11 cellular contexts compared by ENCODE assay signal in the genomic region with DNA sequence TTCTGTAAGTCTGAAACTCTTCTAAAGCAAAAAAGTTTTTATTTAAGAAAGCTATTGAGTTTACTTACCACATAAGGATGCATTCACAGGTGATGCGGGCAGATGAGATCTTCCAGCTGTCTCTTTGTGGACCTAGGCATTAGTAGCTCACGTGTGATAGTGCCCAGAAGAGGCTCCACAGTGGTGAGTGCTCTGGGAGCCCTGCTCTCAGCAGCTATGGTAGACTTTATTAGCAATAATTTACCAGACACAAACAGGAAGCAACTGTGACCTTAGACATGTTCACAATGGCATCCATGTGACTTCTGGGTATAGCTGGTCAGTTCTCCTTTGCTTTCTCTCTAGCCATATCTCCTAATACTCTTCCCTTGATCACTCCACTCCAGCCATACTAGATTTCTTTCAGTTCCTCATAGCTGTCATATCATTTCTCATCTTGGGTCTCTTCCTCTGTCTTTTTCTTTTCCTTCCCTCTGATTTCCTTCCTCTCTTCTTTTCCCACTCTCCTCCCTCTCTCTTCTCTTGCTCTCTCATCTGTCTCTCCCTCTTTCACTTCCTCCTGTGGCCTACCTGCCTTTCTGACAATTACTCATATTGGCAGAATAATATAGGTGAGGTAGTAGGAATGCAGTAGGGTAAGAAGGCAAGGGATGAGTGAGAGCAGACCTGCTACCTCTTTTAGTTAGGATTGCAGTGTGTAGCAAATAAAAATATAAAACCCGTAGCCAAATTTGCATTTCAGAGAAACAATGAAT.
A peak's percentile ranks its signal among the peaks of the same experiment; 100 is the strongest.
DNase-seq lines count a peak whose midpoint lies in the region; ATAC-seq and TF ChIP-seq lines count a peak whose summit lies in the region.
"Had no signal": no experiment of that assay in that cellular context is flagged by ENCODE, and none has a peak within 500 bp of the region (broad histone marks: within the 10 kb centered on the region; RNA-seq: fewer than 3 reads in every experiment).

No MANE protein-coding gene starts in this region.

- H3K36me3 ChIP-seq in PC-3 (ENCODE audit: low read depth, low read length) (no peaks in the 10 kb centered on the region), SJCRH30 (no peaks in the 10 kb centered on the region)

- no peaks in the 10 kb centered on the region for H3K27me3 Mint-ChIP-seq in T-cell
- H3K27me3 Mint-ChIP-seq in activated naive CD8-positive, alpha-beta T cell treated with anti-CD3 and anti-CD28 coated beads, Interleukin-2, amount 50 U/mL, for 24 hours, result no peaks in the 10 kb centered on the region

- H3K9me3 Mint-ChIP-seq in T-cell, result no peaks in the 10 kb centered on the region
- no peaks in the 10 kb centered on the region for H3K9me3 Mint-ChIP-seq in activated naive CD8-positive, alpha-beta T cell treated with anti-CD3 and anti-CD28 coated beads, Interleukin-2, amount 50 U/mL, for 24 hours
- H3K9me3 Mint-ChIP-seq: activated T-cell treated with anti-CD3 and anti-CD28 coated beads, Interleukin-2, amount 50 U/mL, for 72 hours had no signal

- no peaks in the 10 kb centered on the region for H3K36me3 Mint-ChIP-seq in T-cell
- no peaks in the 10 kb centered on the region for H3K36me3 Mint-ChIP-seq in activated naive CD8-positive, alpha-beta T cell treated with anti-CD3 and anti-CD28 coated beads, Interleukin-2, amount 50 U/mL, for 24 hours (ENCODE audit: low read depth)

- H3K27me3 ChIP-seq in PC-3 (ENCODE audit: low read length), result no peaks in the 10 kb centered on the region
- no peaks in the 10 kb centered on the region; the same call in 1 of the 2 replicates for H3K27me3 ChIP-seq in SJCRH30
- H3K27me3 ChIP-seq: testis had no signal

- H3K4me3 ChIP-seq in PC-3 (ENCODE audit: low read length) (no peak overlapping the region), SJCRH30 (no peak overlapping the region)
- H3K4me3 ChIP-seq: testis had no signal

- CTCF ChIA-PET in PC-3 (lab: Charles Lee), result no interaction called here
- CTCF ChIA-PET in T-cell (lab: Charles Lee), result no interaction called here

- no peak overlapping the region for H3K27ac ChIP-seq in PC-3 (ENCODE audit: low read length)
- no peak overlapping the region for H3K27ac ChIP-seq in SJCRH30
- H3K27ac ChIP-seq: testis had no signal

- H3K4me1 ChIP-seq in PC-3 (ENCODE audit: insufficient read depth, low read length) (no peaks in the 10 kb centered on the region), SJCRH30 (no peaks in the 10 kb centered on the region)
- H3K4me1 ChIP-seq: testis had no signal

- intact Hi-C loops in PC-3 (cut with micrococcal nuclease), result no loop called here

- no peak overlapping the region for H3K9ac ChIP-seq in PC-3 (ENCODE audit: low read length)

- TF ChIP-seq CTCF in PC-3 (conservative IDR thresholded peaks at IDR 0.05; ENCODE audit: low read depth, low read length), result no peak

- no peaks in the 10 kb centered on the region for H3K9me2 ChIP-seq in PC-3 (replicated peaks; ENCODE audit: low read length)

- no TSS peak for BruUV-seq in PC-3 (replicated peaks; lab: Mats Ljungman, UMichigan)

- H3K27ac Mint-ChIP-seq in T-cell, result no peak overlapping the region
- H3K27ac Mint-ChIP-seq in activated naive CD8-positive, alpha-beta T cell treated with anti-CD3 and anti-CD28 coated beads, Interleukin-2, amount 50 U/mL, for 24 hours, result no peak overlapping the region
- H3K27ac Mint-ChIP-seq: activated T-cell treated with anti-CD3 and anti-CD28 coated beads, Interleukin-2, amount 50 U/mL, for 72 hours had no signal

- no peaks in the 10 kb centered on the region for H4K20me1 ChIP-seq in PC-3 (ENCODE audit: low read length)

- H3K9me3 ChIP-seq in PC-3 (ENCODE audit: low read length) (no peaks in the 10 kb centered on the region), SJCRH30 (replicated peaks) (no peaks in the 10 kb centered on the region)
- H3K9me3 ChIP-seq: testis had no signal

- H3K4me1 Mint-ChIP-seq in T-cell, result peaks cover 0 to under 1% (median 0%) of the 10 kb centered on the region in 3 donors
- peaks cover 4% of the 10 kb centered on the region for H3K4me1 Mint-ChIP-seq in activated naive CD8-positive, alpha-beta T cell treated with anti-CD3 and anti-CD28 coated beads, Interleukin-2, amount 50 U/mL, for 24 hours

- H3F3A ChIP-seq in PC-3 (ENCODE audit: low read length, unreplicated experiment), result no peaks in the 10 kb centered on the region

- no peak overlapping the region for H3K4me3 Mint-ChIP-seq in T-cell
- no peak overlapping the region for H3K4me3 Mint-ChIP-seq in activated naive CD8-positive, alpha-beta T cell treated with anti-CD3 and anti-CD28 coated beads, Interleukin-2, amount 50 U/mL, for 24 hours
- H3K4me3 Mint-ChIP-seq: activated T-cell treated with anti-CD3 and anti-CD28 coated beads, Interleukin-2, amount 50 U/mL, for 72 hours had no signal

- DNase-seq in PC-3 (no peak), T-cell (no peak), T-helper 2 cell (no peak), SJCRH30 (no peak)
- DNase-seq in activated naive CD8-positive, alpha-beta T cell treated with anti-CD3 and anti-CD28 coated beads, Interleukin-2, amount 50 U/mL, for 24 hours, result no peak
- DNase-seq: activated T-cell treated with anti-CD3 and anti-CD28 coated beads, Interleukin-2, amount 50 U/mL, for 72 hours; Calu3; testis had no signal

- peak; percentile 86 for ATAC-seq in GM18870 (IDR thresholded peaks at IDR 0.05; ENCODE audit: unreplicated experiment)
- ATAC-seq in GM21529 (IDR thresholded peaks at IDR 0.05; ENCODE audit: unreplicated experiment), result peak; percentile 75
- peak; percentile 83 for ATAC-seq in HG03097 (IDR thresholded peaks at IDR 0.05; ENCODE audit: low FRiP score, unreplicated experiment)
- ATAC-seq in PC-3, result no peak
- ATAC-seq in T-cell (replicated peaks in 1 of 4), result no peak
- no peak for ATAC-seq in activated naive CD8-positive, alpha-beta T cell treated with anti-CD3 and anti-CD28 coated beads, Interleukin-2, amount 50 U/mL, for 24 hours
- ATAC-seq: activated T-cell treated with anti-CD3 and anti-CD28 coated beads, Interleukin-2, amount 50 U/mL, for 72 hours had no signal

- no peak overlapping the region for H3K4me2 ChIP-seq in PC-3 (ENCODE audit: low read length)

- no peaks in the 10 kb centered on the region for H3K79me2 ChIP-seq in PC-3 (ENCODE audit: low read length)

- H2AFZ ChIP-seq in PC-3 (ENCODE audit: low read length), result 0 out of 2 replicates have a peak overlapping the region, but pooled peaks have one; percentile 9

- POLR2A ChIA-PET in PC-3 (lab: Charles Lee; ENCODE audit: unreplicated experiment), result no interaction called here
- POLR2A ChIA-PET in T-cell (lab: Charles Lee), result no interaction called here

Comparison
In these comparisons a context has a peak if more than half of its experiments do, and no peak if none do; other contexts are left out.
1. ATAC-seq: peak in GM18870 (single experiment), GM21529 (single experiment) and HG03097 (single experiment); none in PC-3 (single experiment), T-cell (0 of 4) and activated naive CD8-positive, alpha-beta T cell treated with anti-CD3 and anti-CD28 coated beads, Interleukin-2, amount 50 U/mL, for 24 hours (single experiment).